In genomic region chr1:24437631-24438396, GRCh38 we compare ENCODE assay signal across 16 cellular contexts. TPM values are rescaled to one million over a fixed set of nuclear protein-coding genes. Genes with fewer than 3 reads are reported as not detected.
DNase-seq lines count a peak whose midpoint lies in the region; ATAC-seq, FAIRE-seq and TF ChIP-seq lines count a peak whose summit lies in the region.
"Had no signal": no experiment of that assay in that cellular context is flagged by ENCODE, and none has a peak within 500 bp of the region (broad histone marks: within the 10 kb centered on the region; RNA-seq: fewer than 3 reads in every experiment).

No MANE protein-coding gene starts in this region.

- CTCF ChIA-PET in H1 (lab: Charles Lee; ENCODE audit: partially characterized antibody): interaction anchor here (0.8 to 1.2 kb wide), 4 partner anchors 8 to 127 kb away, joined by 3 read pairs; no protein-coding TSS in a partner anchor

- peak; percentile 15 for ATAC-seq in aorta (ENCODE audit: low FRiP score)
- no peak for ATAC-seq in GM18907 (IDR thresholded peaks at IDR 0.05; ENCODE audit: unreplicated experiment)
- no peak for ATAC-seq in GM21390 (IDR thresholded peaks at IDR 0.05; ENCODE audit: unreplicated experiment)
- ATAC-seq: left lung had no signal

- no peak overlapping the region for H3K14ac ChIP-seq in H1 (ENCODE audit: insufficient read length)

- no peak overlapping the region for H3K4me2 ChIP-seq in H1 (ENCODE audit: insufficient read depth in 1 of 2, low read depth in 2 of 2, low read length in 2 of 2)

- H3K4me3 Mint-ChIP-seq in activated naive CD4-positive, alpha-beta T cell treated with anti-CD3 and anti-CD28 coated beads, Interleukin-2, amount 50 U/mL, for 24 hours: no peak overlapping the region
- H3K4me3 Mint-ChIP-seq: activated naive CD8-positive, alpha-beta T cell had no signal

- intact Hi-C loops in aorta (cut with DNase I): no loop called here

- H2AFZ ChIP-seq in H1 (ENCODE audit: low read length): no peak overlapping the region

- H3K27me3 ChIP-seq in H1 (replicated peaks in 1 of 4; ENCODE audit: control insufficient read depth in 3 of 4, extremely low read depth in 1 of 4, insufficient read depth in 3 of 4, low read length in 3 of 4) (no peaks in the 10 kb centered on the region), aorta (ENCODE audit: control insufficient read depth in 1 of 2, insufficient read depth in 2 of 2, low read length in 1 of 2) (no peaks in the 10 kb centered on the region)
- H3K27me3 ChIP-seq: left lung, upper lobe of right lung had no signal

- no peak overlapping the region for H3K23ac ChIP-seq in H1 (ENCODE audit: insufficient read length)

- no peak overlapping the region for H4K91ac ChIP-seq in H1 (replicated peaks; ENCODE audit: insufficient read length, low read length)

- no peak overlapping the region; the same call in 1 of the 2 replicates for H3K18ac ChIP-seq in H1 (ENCODE audit: extremely low read depth, low read length)

- H3K4me1 Mint-ChIP-seq in activated naive CD4-positive, alpha-beta T cell treated with anti-CD3 and anti-CD28 coated beads, Interleukin-2, amount 50 U/mL, for 24 hours: peaks cover 50% of the 10 kb centered on the region

- no peaks in the 10 kb centered on the region for H3K9me3 Mint-ChIP-seq in activated naive CD4-positive, alpha-beta T cell treated with anti-CD3 and anti-CD28 coated beads, Interleukin-2, amount 50 U/mL, for 24 hours

- no peaks in the 10 kb centered on the region for H3K23me2 ChIP-seq in H1 (ENCODE audit: low read depth, low read length)

- H2BK5ac ChIP-seq in H1 (ENCODE audit: low read depth, low read length): no peak overlapping the region; the same call in 1 of the 2 replicates

- H3K27ac ChIP-seq in H1 (ENCODE audit: low read depth, low read length): no peak overlapping the region
- no peak overlapping the region for H3K27ac ChIP-seq in aorta (ENCODE audit: low read depth in 1 of 2, low read length in 2 of 2)
- H3K27ac ChIP-seq: left lung, upper lobe of right lung had no signal

- H4K5ac ChIP-seq in H1 (ENCODE audit: insufficient read length, low read depth, low read length): no peak overlapping the region

- no peak overlapping the region for H2AK5ac ChIP-seq in H1 (ENCODE audit: low read depth, low read length)

- no peaks in the 10 kb centered on the region for H4K20me1 ChIP-seq in H1 (replicated peaks in 1 of 2; ENCODE audit: control insufficient read depth in 1 of 2, insufficient read depth in 2 of 2, low read length in 2 of 2)

- H2BK120ac ChIP-seq in H1 (replicated peaks; ENCODE audit: low read depth, low read length): no peak overlapping the region

- no peak overlapping the region for H2BK20ac ChIP-seq in H1 (ENCODE audit: low read length)

- no peaks in the 10 kb centered on the region for H3K9me3 ChIP-seq in H1 (ENCODE audit: insufficient read depth in 2 of 2, low read depth in 1 of 2, low read length in 1 of 2)
- no peaks in the 10 kb centered on the region for H3K9me3 ChIP-seq in aorta (ENCODE audit: control insufficient read depth, low read length)
- H3K9me3 ChIP-seq: left lung, upper lobe of right lung had no signal

- H2BK12ac ChIP-seq in H1 (ENCODE audit: low read depth, low read length): no peak overlapping the region

- TF ChIP-seq POLR2A in H1 (IDR thresholded peaks at IDR 0.05; ENCODE audit: control extremely low read depth in 1 of 2, low read depth in 2 of 2, low read length in 2 of 2): no peak

- POLR2A ChIA-PET in H1 (lab: Charles Lee; ENCODE audit: partially characterized antibody): interaction anchor here (0.8 kb wide), 1 partner anchor 26 kb away, joined by 3 read pairs; no protein-coding TSS in a partner anchor

- no peak overlapping the region for H3K4ac ChIP-seq in H1 (replicated peaks; ENCODE audit: insufficient read length, low read depth, low read length)

- 0 out of 2 replicates have a peak overlapping the region, but pooled peaks have one; percentile 11 for H2BK15ac ChIP-seq in H1 (ENCODE audit: low read length)

- no peak overlapping the region for H3K9ac ChIP-seq in H1 (replicated peaks in 1 of 4; ENCODE audit: extremely low read depth in 1 of 4, low read depth in 3 of 4, low read length in 3 of 4)

- no peak overlapping the region for H3K4me3 ChIP-seq in H1 (ENCODE audit: extremely low read depth in 1 of 4, insufficient read depth in 2 of 4, low read depth in 3 of 4, low read length in 4 of 4)
- H3K4me3 ChIP-seq in aorta (ENCODE audit: low read length in 2 of 2): no peak overlapping the region
- H3K4me3 ChIP-seq: coronary artery, left lung, skin epidermis, upper lobe of right lung had no signal

- H3K36me3 ChIP-seq in H1 (ENCODE audit: control insufficient read depth in 2 of 4, insufficient read depth in 4 of 4, low read length in 3 of 4): no peaks in the 10 kb centered on the region; a peak in 2 of 8 replicates
- H3K36me3 ChIP-seq in aorta (ENCODE audit: control insufficient read depth in 1 of 2, insufficient read depth in 2 of 2, low read length in 1 of 2): no peaks in the 10 kb centered on the region

- H3K27ac Mint-ChIP-seq in activated naive CD4-positive, alpha-beta T cell treated with anti-CD3 and anti-CD28 coated beads, Interleukin-2, amount 50 U/mL, for 24 hours: peak overlapping the region; percentile 65

- H3K79me1 ChIP-seq in H1 (ENCODE audit: low read depth, low read length): no peaks in the 10 kb centered on the region

- peaks cover 2 to 12% (median 4%) of the 10 kb centered on the region in 4 experiments; a peak in 6 of 7 replicates for H3K4me1 ChIP-seq in H1 (replicated peaks in 1 of 4; ENCODE audit: control insufficient read depth in 3 of 4, insufficient read depth in 4 of 4, low read length in 3 of 4)
- H3K4me1 ChIP-seq in aorta (ENCODE audit: control insufficient read depth in 1 of 2, insufficient read depth in 2 of 2, low read length in 2 of 2): no peaks in the 10 kb centered on the region
- H3K4me1 ChIP-seq: left lung, upper lobe of right lung had no signal

- no peak overlapping the region for H3K56ac ChIP-seq in H1 (replicated peaks; ENCODE audit: insufficient read length, low read depth, low read length)

- H3K36me3 Mint-ChIP-seq in activated naive CD4-positive, alpha-beta T cell treated with anti-CD3 and anti-CD28 coated beads, Interleukin-2, amount 50 U/mL, for 24 hours: peaks cover 16% of the 10 kb centered on the region

- no peaks in the 10 kb centered on the region for H3K79me2 ChIP-seq in H1 (ENCODE audit: control insufficient read depth in 1 of 2, insufficient read depth in 2 of 2, low read length in 2 of 2)

- TF ChIP-seq RAD21 in H1 (IDR thresholded peaks at IDR 0.05 in 1 of 2, conservative IDR thresholded peaks at IDR 0.05 in 1 of 2; ENCODE audit: low read depth in 2 of 2, low read length in 2 of 2): no peak

- in situ Hi-C loops in KBM-7 (cut with MboI; ENCODE audit: low pct_unique_long_range_greater_than_20kb, low sequenced_read_pairs): no loop called here

- 84% methylated on average over 9 of the region's 9 CpGs; no CpG with 5 or more reads in 1 of the 2 experiments for WGBS in H1 (ENCODE audit: extremely low coverage in 1 of 2, insufficient coverage in 1 of 2, insufficient read length in 1 of 2, insufficient replicate concordance in 2 of 2, low coverage in 1 of 2, low lambda C conversion rate in 2 of 2, missing lambda C conversion rate in 1 of 2), 2 experiments
- WGBS in aorta, 2 donors: 89 to 91% methylated on average over 9 of the region's 9 CpGs

- no peak for TF ChIP-seq CTCF in H1 (IDR thresholded peaks at IDR 0.05; ENCODE audit: control extremely low read depth in 1 of 3, insufficient read depth in 1 of 3, low read depth in 1 of 3, low read length in 3 of 3)

- H4K8ac ChIP-seq in H1 (ENCODE audit: extremely low read depth, insufficient read depth, low read length): no peak overlapping the region

- H3K27me3 Mint-ChIP-seq in activated naive CD4-positive, alpha-beta T cell treated with anti-CD3 and anti-CD28 coated beads, Interleukin-2, amount 50 U/mL, for 24 hours: no peaks in the 10 kb centered on the region
- H3K27me3 Mint-ChIP-seq: activated naive CD8-positive, alpha-beta T cell had no signal

- FAIRE-seq in H1 (lab: Jason Lieb, UNC): no peak

- TF ChIP-seq EP300 in H1 (IDR thresholded peaks at IDR 0.05; ENCODE audit: borderline replicate concordance in 1 of 2, low read depth in 2 of 2, low read length in 2 of 2): no peak

- no peak for DNase-seq in activated naive CD4-positive, alpha-beta T cell (lab: John Stamatoyannopoulos, UW)
- DNase-seq in H1 (ENCODE audit: low read depth in 1 of 2, low spot score in 2 of 2): no peak
- peak; percentile 18 for DNase-seq in iris pigment epithelial cell (ENCODE audit: low read depth)
- DNase-seq in aorta: no peak
- DNase-seq in KBM-7: no peak
- DNase-seq: left lung, MV-4-11, NCI-H446, RPMI8226, upper lobe of right lung had no signal

TF ChIP-seq in H1, 55 proteins besides CTCF, POLR2A, EP300 and RAD21 (continues in another document):
- TF ChIP-seq GTF2F1 (IDR thresholded peaks at IDR 0.05; ENCODE audit: borderline replicate concordance, low read depth, low read length) (no peak), KDM1A (IDR thresholded peaks at IDR 0.05; ENCODE audit: borderline replicate concordance, low read length) (no peak), NANOG (IDR thresholded peaks at IDR 0.05; ENCODE audit: insufficient read depth, low read depth, low read length, poor library complexity, severe bottlenecking) (no peak), RBBP5 (IDR thresholded peaks at IDR 0.05; ENCODE audit: borderline replicate concordance, low read depth, low read length) (no peak)

RNA-seq across cellular contexts. Expression of gene NIPAL3, which starts 22.2 kb away (rescaled TPM):
- 11.0 and 12.6 TPM in 2 replicates for total RNA-seq in H1 (2021; fragmentation: NEBNext Ultra II Directional; extraction: Animal tissue kit (Norgen Biotek cat#: 25700))
- polyA plus RNA-seq in H1 (2011; rRNA removed) (8.8 and 9.1 TPM in 2 replicates), aorta (1 to 10 TPM; 6.3 to 6.7 TPM)
- 9.1 TPM for polyA plus RNA-seq in H1 (2011; cell fraction: cytosol; rRNA removed)
- 9.5 TPM for polyA plus RNA-seq in H1 (2011; cell fraction: nucleus; rRNA removed)
- polyA plus RNA-seq in H1 (2012, experiment 1 of 2): 7.2 to 8.6 TPM (median 7.5 TPM) in 4 replicates
- polyA plus RNA-seq in H1 (2012, experiment 2 of 2): 2.2 TPM
- polyA plus RNA-seq in H1 (2013, experiment 1 of 2): 7.8 TPM
- polyA plus RNA-seq in H1 (2013, experiment 2 of 2): 7.7 TPM
- 17.7 and 19.5 TPM in 2 replicates for polyA minus RNA-seq in H1 (2011; rRNA and poly(A)+ RNA removed)
- polyA minus RNA-seq in H1 (2011; cell fraction: cytosol; rRNA and poly(A)+ RNA removed): 6.3 TPM
- polyA minus RNA-seq in H1 (2011; cell fraction: nucleus; rRNA and poly(A)+ RNA removed): 8.1 TPM
- total RNA-seq in aorta: 10 to 100 TPM in 1 of 2 donors, 1 to 10 TPM in 1; 9.8 to 13.0 TPM

RNA-seq across cellular contexts. Expression of gene STPG1, which starts 24.2 kb away (rescaled TPM):
- 10.3 and 11.0 TPM in 2 replicates for total RNA-seq in H1 (2021; fragmentation: NEBNext Ultra II Directional; extraction: Animal tissue kit (Norgen Biotek cat#: 25700))
- polyA plus RNA-seq in H1 (2011; rRNA removed): 10.8 and 11.2 TPM in 2 replicates
- 10.6 TPM for polyA plus RNA-seq in H1 (2011; cell fraction: cytosol; rRNA removed)
- 9.3 TPM for polyA plus RNA-seq in H1 (2011; cell fraction: nucleus; rRNA removed)
- 8.5 to 10.4 TPM (median 9.6 TPM) in 4 replicates for polyA plus RNA-seq in H1 (2012, experiment 1 of 2)
- 7.7 TPM for polyA plus RNA-seq in H1 (2012, experiment 2 of 2)
- 8.9 TPM for polyA plus RNA-seq in H1 (2013, experiment 1 of 2)
- polyA plus RNA-seq in H1 (2013, experiment 2 of 2): 8.5 TPM
- polyA minus RNA-seq in H1 (2011; rRNA and poly(A)+ RNA removed): 8.9 and 10.7 TPM in 2 replicates
- polyA minus RNA-seq in H1 (2011; cell fraction: cytosol; rRNA and poly(A)+ RNA removed): 7.3 TPM
- 14.7 TPM for polyA minus RNA-seq in H1 (2011; cell fraction: nucleus; rRNA and poly(A)+ RNA removed)
- total RNA-seq in aorta: 1 to 10 TPM; 3.8 to 5.7 TPM
- 1 to 10 TPM; 2.1 to 3.7 TPM for polyA plus RNA-seq in aorta
